2 cellular contexts compared by ENCODE assay signal in the genomic region with DNA sequence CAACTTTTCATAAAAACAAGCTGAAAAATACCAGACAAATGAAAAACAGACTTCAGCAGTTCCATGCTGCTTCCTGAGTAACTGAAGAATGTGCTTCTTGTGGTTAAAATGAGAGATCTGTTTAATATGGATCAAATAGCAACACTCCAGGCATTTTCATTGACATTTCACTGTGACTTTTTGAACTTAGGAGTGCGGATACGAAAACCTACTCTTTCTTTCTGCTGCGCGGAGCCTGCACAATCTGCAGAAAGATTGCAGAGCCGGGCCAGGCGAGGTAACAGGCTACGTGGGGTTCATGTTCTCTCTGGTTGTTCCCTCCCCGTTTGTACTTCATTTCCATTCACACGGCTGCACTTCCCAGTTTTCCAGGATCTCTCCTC.
TF ChIP-seq lines count a peak whose summit lies in the region.

No MANE protein-coding gene starts in this region.

TF ChIP-seq in IMR-90, 13 proteins besides CTCF, POLR2A, EP300 and RAD21:
- TF ChIP-seq RFX5 (IDR thresholded peaks at IDR 0.05; ENCODE audit: low read depth, low read length) (no peak), MAZ (IDR thresholded peaks at IDR 0.05; ENCODE audit: borderline replicate concordance, low read depth, low read length) (no peak), MAFK (IDR thresholded peaks at IDR 0.05; ENCODE audit: low read depth, low read length) (no peak), ELK1 (IDR thresholded peaks at IDR 0.05; ENCODE audit: borderline replicate concordance, low read depth, low read length) (no peak), USF2 (IDR thresholded peaks at IDR 0.05; ENCODE audit: low read depth, low read length) (no peak), NFE2L2 (IDR thresholded peaks at IDR 0.05; ENCODE audit: low read depth, low read length) (no peak), MXI1 (IDR thresholded peaks at IDR 0.05; ENCODE audit: borderline replicate concordance, low read depth, low read length) (no peak)
TF ChIP-seq in IMR-90: peak in this region for 0.

TF ChIP-seq in K562, 482 proteins besides CTCF, POLR2A, EP300 and RAD21:
- TF ChIP-seq MCM5 (IDR thresholded peaks at IDR 0.05; ENCODE audit: low read depth), result no peak
- no peak for TF ChIP-seq SRSF7 (optimal IDR thresholded peaks at IDR 0.05; ENCODE audit: low read depth, low read length)
- no peak for TF ChIP-seq DMBX1 (CRISPR knock-in tag; IDR thresholded peaks at IDR 0.05; ENCODE audit: borderline replicate concordance)
- no peak for TF ChIP-seq NKRF (IDR thresholded peaks at IDR 0.05; ENCODE audit: borderline replicate concordance)
- no peak for TF ChIP-seq RBM17 (IDR thresholded peaks at IDR 0.05; ENCODE audit: borderline replicate concordance, low read depth, low read length)
- TF ChIP-seq SMC3 (conservative IDR thresholded peaks at IDR 0.05; ENCODE audit: insufficient read depth, low read depth, low read length), result no peak
- TF ChIP-seq SOX6 (IDR thresholded peaks at IDR 0.05), result no peak
- TF ChIP-seq HDAC2 (IDR thresholded peaks at IDR 0.05), result no peak
- TF ChIP-seq CEBPB (tag; IDR thresholded peaks at IDR 0.05), result no peak
- no peak for TF ChIP-seq ZNF224 (CRISPR knock-in tag; IDR thresholded peaks at IDR 0.05)
- no peak for TF ChIP-seq WHSC1 (IDR thresholded peaks at IDR 0.05; ENCODE audit: low read length)
- TF ChIP-seq EHMT2 (IDR thresholded peaks at IDR 0.05), result no peak
- TF ChIP-seq ELF2 (CRISPR knock-in tag; IDR thresholded peaks at IDR 0.05), result no peak
- TF ChIP-seq DLX4 (CRISPR knock-in tag; IDR thresholded peaks at IDR 0.05), result no peak
- no peak for TF ChIP-seq ATF3 (IDR thresholded peaks at IDR 0.05)
- no peak for TF ChIP-seq ATF3 (CRISPR knock-in tag; conservative IDR thresholded peaks at IDR 0.05)
- TF ChIP-seq CHD1 (IDR thresholded peaks at IDR 0.05; ENCODE audit: low read length), result no peak
